Comparison of ENCODE assay signal across 15 cellular contexts in genomic region chr9:68497629-68498028, GRCh38. TPM values are rescaled to one million over a fixed set of nuclear protein-coding genes. Genes with fewer than 3 reads are reported as not detected.
A peak's percentile ranks its signal among the peaks of the same experiment; 100 is the strongest.
DNase-seq lines count a peak whose midpoint lies in the region; ATAC-seq and TF ChIP-seq lines count a peak whose summit lies in the region.
"Had no signal": no experiment of that assay in that cellular context is flagged by ENCODE, and none has a peak within 500 bp of the region (broad histone marks: within the 10 kb centered on the region; RNA-seq: fewer than 3 reads in every experiment).

No MANE protein-coding gene starts in this region.

- ATAC-seq in right cardiac atrium (no peak), heart right ventricle (no peak), gastroesophageal sphincter (no peak)

- H3K36me3 ChIP-seq in heart right ventricle: peaks cover 0 to 53% (median 6%) of the 10 kb centered on the region in 9 donors
- H3K36me3 ChIP-seq in gastroesophageal sphincter: peaks cover 0 to 55% of the 10 kb centered on the region in 2 donors
- H3K36me3 ChIP-seq in rectal smooth muscle tissue (ENCODE audit: control insufficient read depth, insufficient read depth, low read length): peaks cover 5% of the 10 kb centered on the region
- H3K36me3 ChIP-seq: BLaER1 treated with 17β-estradiol and CSF1 and Interleukin-3, amounts not matched to agents 10 nM and 100 nM had no signal

- H3K4me1 ChIP-seq in right cardiac atrium (ENCODE audit: control insufficient read depth, insufficient read depth, low read length) (peaks cover 17% of the 10 kb centered on the region), heart right ventricle (peaks cover 6 to 95% (median 66%) of the 10 kb centered on the region in 9 donors), gastroesophageal sphincter (peaks cover 14 to 96% (median 46%) of the 10 kb centered on the region in 3 donors), rectal smooth muscle tissue (ENCODE audit: control insufficient read depth, insufficient read depth, low read length) (peaks cover 38% of the 10 kb centered on the region)

- H3K27ac ChIP-seq in right cardiac atrium (ENCODE audit: low read length): peak overlapping the region; percentile 24
- peak overlapping the region in 3 of 10 donors; percentile 6 to 89 (median 16) for H3K27ac ChIP-seq in heart right ventricle
- H3K27ac ChIP-seq in gastroesophageal sphincter: peak overlapping the region; percentile 63 to 87 (median 82)
- peak overlapping the region; percentile 17 for H3K27ac ChIP-seq in rectal smooth muscle tissue (ENCODE audit: low read depth, low read length)
- H3K27ac ChIP-seq: BLaER1 treated with 17β-estradiol and CSF1 and Interleukin-3, amounts not matched to agents 10 nM and 100 nM had no signal

- TF ChIP-seq POLR2A in gastroesophageal sphincter (IDR thresholded peaks at IDR 0.05): no peak

- no peak overlapping the region for H3K9ac ChIP-seq in rectal smooth muscle tissue (ENCODE audit: low read length)
- H3K9ac ChIP-seq: BLaER1 treated with 17β-estradiol and CSF1 and Interleukin-3, amounts not matched to agents 10 nM and 100 nM had no signal

- DNase-seq in right cardiac atrium (no peak), heart right ventricle (no peak), nucleus accumbens (lab: John Stamatoyannopoulos, UW) (no peak), SK-N-DZ (ENCODE audit: low spot score) (no peak), UCSD-AML1 (lab: John Stamatoyannopoulos, UW; ENCODE audit: unreplicated experiment) (no peak)
- DNase-seq: ACHN; CD4-positive, CD25-positive, alpha-beta regulatory T cell; DMS53; GF-D8; GOT3; H9 had no signal

- TF ChIP-seq EP300 in gastroesophageal sphincter (IDR thresholded peaks at IDR 0.05): no peak

- no peak overlapping the region for H3K4me3 ChIP-seq in right cardiac atrium (ENCODE audit: low read length)
- no peak overlapping the region for H3K4me3 ChIP-seq in heart right ventricle
- no peak overlapping the region for H3K4me3 ChIP-seq in gastroesophageal sphincter
- H3K4me3 ChIP-seq in rectal smooth muscle tissue (ENCODE audit: low read length): no peak overlapping the region
- H3K4me3 ChIP-seq: BLaER1 treated with 17β-estradiol and CSF1 and Interleukin-3, amounts not matched to agents 10 nM and 100 nM had no signal

- TF ChIP-seq CTCF in heart right ventricle (IDR thresholded peaks at IDR 0.05) (no peak), gastroesophageal sphincter (IDR thresholded peaks at IDR 0.05) (no peak)

- H3K27me3 ChIP-seq in right cardiac atrium (ENCODE audit: control insufficient read depth, insufficient read depth) (no peaks in the 10 kb centered on the region), heart right ventricle (no peaks in the 10 kb centered on the region), gastroesophageal sphincter (no peaks in the 10 kb centered on the region), rectal smooth muscle tissue (ENCODE audit: control insufficient read depth, insufficient read depth, low read length) (no peaks in the 10 kb centered on the region)
- H3K27me3 ChIP-seq: BLaER1 treated with 17β-estradiol and CSF1 and Interleukin-3, amounts not matched to agents 10 nM and 100 nM had no signal

- 54% methylated on average over 1 of the region's 1 CpG for WGBS in right cardiac atrium
- 69 to 80% methylated on average over 1 of the region's 1 CpG for WGBS in heart right ventricle, 2 donors
- 60% methylated on average over 1 of the region's 1 CpG; no CpG with 5 or more reads in 1 of the 2 donors for WGBS in gastroesophageal sphincter (ENCODE audit: low coverage in 1 of 2), 2 donors

- H3K9me3 ChIP-seq in right cardiac atrium (ENCODE audit: control insufficient read depth, low read length) (no peaks in the 10 kb centered on the region), heart right ventricle (no peaks in the 10 kb centered on the region), gastroesophageal sphincter (no peaks in the 10 kb centered on the region)
- H3K9me3 ChIP-seq: BLaER1 treated with 17β-estradiol and CSF1 and Interleukin-3, amounts not matched to agents 10 nM and 100 nM had no signal

- intact Hi-C loops in right cardiac atrium (cut with DNase I): no loop called here
- intact Hi-C loops in heart right ventricle (cut with DNase I): loop anchor here in 3 of 10 donors (5.0 to 10.0 kb wide), 3 partner anchors 35 to 143 kb away; partner anchors contain the start of gene PGM5 (in 1 of the 3)

RNA-seq across cellular contexts. Expression of gene TMEM252, which starts 43.1 kb away (rescaled TPM):
- total RNA-seq in right cardiac atrium (not detected), heart right ventricle (under 1 TPM in 1 of 10 donors, not detected in 9; 0.51 TPM), gastroesophageal sphincter (under 1 TPM in 1 of 4 donors, not detected in 3; 0.67 TPM)
- polyA plus RNA-seq in right cardiac atrium (0.16 TPM), heart right ventricle (under 1 TPM in 1 of 2 donors, not detected in 1; 0.03 TPM)
- not detected in 2 replicates for polyA plus RNA-seq in SK-N-DZ (2014; cell fraction: cytosol; rRNA removed)
- not detected in 2 replicates for polyA plus RNA-seq in SK-N-DZ (2014; cell fraction: nucleus; rRNA removed)
- total RNA-seq: A172; CD4-positive, CD25-positive, alpha-beta regulatory T cell; H9 had no signal
- polyA plus RNA-seq: CD4-positive, CD25-positive, alpha-beta regulatory T cell had no signal
